ENCODE assay signal across 22 cellular contexts in genomic region chrX:84248226-84248625, GRCh38.
A peak's percentile ranks its signal among the peaks of the same experiment; 100 is the strongest.
DNase-seq lines count a peak whose midpoint lies in the region; ATAC-seq and TF ChIP-seq lines count a peak whose summit lies in the region.
"Had no signal": no experiment of that assay in that cellular context is flagged by ENCODE, and none has a peak within 500 bp of the region (broad histone marks: within the 10 kb centered on the region; RNA-seq: fewer than 3 reads in every experiment).

No MANE protein-coding gene starts in this region.

- no peaks in the 10 kb centered on the region for H3K36me3 Mint-ChIP-seq in CD8-positive, alpha-beta T cell
- H3K36me3 Mint-ChIP-seq: activated naive CD8-positive, alpha-beta T cell treated with anti-CD3 and anti-CD28 coated beads, Interleukin-2, amount 10 ng/mL, durations not matched to agents 7 days and 5 days; stimulated activated memory B cell treated with anti-CD40 and anti-IgM and Interleukin-4, amounts not matched to agents 10 μg/mL and 1 μg/mL and 100 μg/mL, for 72 hours had no signal

- H3K27me3 ChIP-seq in foreskin keratinocyte, result no peaks in the 10 kb centered on the region
- no peaks in the 10 kb centered on the region for H3K27me3 ChIP-seq in CD8-positive, alpha-beta T cell (ENCODE audit: insufficient read depth, low read length)
- H3K27me3 ChIP-seq: gastrocnemius medialis, SJSA1, thyroid gland had no signal

- no peaks in the 10 kb centered on the region for H3K9me3 Mint-ChIP-seq in CD8-positive, alpha-beta T cell
- H3K9me3 Mint-ChIP-seq: activated naive CD8-positive, alpha-beta T cell treated with anti-CD3 and anti-CD28 coated beads, Interleukin-2, amount 10 ng/mL, durations not matched to agents 7 days and 5 days; CD4-positive, alpha-beta T cell; stimulated activated memory B cell treated with anti-CD40 and anti-IgM and Interleukin-4, amounts not matched to agents 10 μg/mL and 1 μg/mL and 100 μg/mL, for 72 hours had no signal

- POLR2A ChIA-PET in AG04449 (lab: Yijun Ruan, JAX), result no interaction called here
- POLR2A ChIA-PET in CD8-positive, alpha-beta T cell (lab: Charles Lee), result no interaction called here

- H3K9me3 ChIP-seq in CD8-positive, alpha-beta T cell (ENCODE audit: low read length), result no peaks in the 10 kb centered on the region
- H3K9me3 ChIP-seq: A549, gastrocnemius medialis, SJSA1, thyroid gland had no signal

- no peak for TF ChIP-seq CTCF in AG04449 (IDR thresholded peaks at IDR 0.05; ENCODE audit: insufficient read depth, low read length, missing control alignments)
- TF ChIP-seq CTCF in foreskin keratinocyte (conservative IDR thresholded peaks at IDR 0.05), result no peak
- TF ChIP-seq CTCF in CD8-positive, alpha-beta T cell (IDR thresholded peaks at IDR 0.05), result no peak

- no peak overlapping the region for H3K4me3 ChIP-seq in AG04449 (ENCODE audit: low read depth, low read length)
- H3K4me3 ChIP-seq in CD8-positive, alpha-beta T cell (ENCODE audit: low read depth, low read length), result no peak overlapping the region
- H3K4me3 ChIP-seq: A549, gastrocnemius medialis, SJSA1, thyroid gland had no signal

- peak; percentile 2 for DNase-seq in AG04449 (ENCODE audit: low read depth, low spot score)
- peak; percentile 31 for DNase-seq in HS-27A (ENCODE audit: low read depth)
- peak; percentile 3 for DNase-seq in astrocyte of the hippocampus (ENCODE audit: low read depth, low spot score)
- peak; percentile 9 to 44 for DNase-seq in foreskin keratinocyte
- no peak for DNase-seq in CD8-positive, alpha-beta T cell
- no peak for DNase-seq in DMS 273 treated with DMSO at 0.1 percent for 48 hours (lab: John Stamatoyannopoulos, UW)
- DNase-seq: activated naive CD8-positive, alpha-beta T cell treated with anti-CD3 and anti-CD28 coated beads, Interleukin-2, amount 10 ng/mL, durations not matched to agents 7 days and 5 days; CD4-positive, alpha-beta T cell; DMS79; effector CD4-positive, alpha-beta T cell; gastrocnemius medialis; Karpas-422; NCI-H1417 treated with DMSO at 0.1 percent for 48 hours; NCI-H69; thyroid gland had no signal

- no peak overlapping the region for H3K4me3 Mint-ChIP-seq in CD8-positive, alpha-beta T cell
- H3K4me3 Mint-ChIP-seq: activated naive CD8-positive, alpha-beta T cell treated with anti-CD3 and anti-CD28 coated beads, Interleukin-2, amount 10 ng/mL, durations not matched to agents 7 days and 5 days; CD4-positive, alpha-beta T cell; central memory CD8-positive, alpha-beta T cell; stimulated activated memory B cell treated with anti-CD40 and anti-IgM and Interleukin-4, amounts not matched to agents 10 μg/mL and 1 μg/mL and 100 μg/mL, for 72 hours had no signal

- CTCF ChIA-PET in AG04449 (lab: Yijun Ruan, JAX), result no interaction called here
- CTCF ChIA-PET in CD8-positive, alpha-beta T cell (lab: Charles Lee), result no interaction called here

- no peak overlapping the region for H3K27ac ChIP-seq in foreskin keratinocyte
- H3K27ac ChIP-seq in CD8-positive, alpha-beta T cell (ENCODE audit: low read depth, low read length), result no peak overlapping the region
- H3K27ac ChIP-seq: A549, gastrocnemius medialis, SJSA1, thyroid gland had no signal

- no peaks in the 10 kb centered on the region for H3K36me3 ChIP-seq in CD8-positive, alpha-beta T cell (ENCODE audit: insufficient read depth, low read length)
- H3K36me3 ChIP-seq: gastrocnemius medialis, SJSA1, thyroid gland had no signal

- ATAC-seq in foreskin keratinocyte, result peak; percentile 91
- ATAC-seq in CD8-positive, alpha-beta T cell, result no peak
- no peak for ATAC-seq in GM21447 (IDR thresholded peaks at IDR 0.05; ENCODE audit: unreplicated experiment)
- no peak for ATAC-seq in GM18502 (IDR thresholded peaks at IDR 0.05; ENCODE audit: poor library complexity, unreplicated experiment)
- ATAC-seq: A549; gastrocnemius medialis; left lobe of liver; stimulated activated memory B cell treated with anti-CD40 and anti-IgM and Interleukin-4, amounts not matched to agents 10 μg/mL and 1 μg/mL and 100 μg/mL, for 72 hours had no signal

- intact Hi-C loops in CD8-positive, alpha-beta T cell (cut with DNase I, micrococcal nuclease), result no loop called here

- H3K27me3 Mint-ChIP-seq in CD8-positive, alpha-beta T cell (ENCODE audit: low read depth), result no peaks in the 10 kb centered on the region
- H3K27me3 Mint-ChIP-seq: activated naive CD8-positive, alpha-beta T cell treated with anti-CD3 and anti-CD28 coated beads, Interleukin-2, amount 10 ng/mL, durations not matched to agents 7 days and 5 days; CD4-positive, alpha-beta T cell; central memory CD8-positive, alpha-beta T cell; stimulated activated memory B cell treated with anti-CD40 and anti-IgM and Interleukin-4, amounts not matched to agents 10 μg/mL and 1 μg/mL and 100 μg/mL, for 72 hours had no signal

- no peak overlapping the region for H3K27ac Mint-ChIP-seq in CD8-positive, alpha-beta T cell
- H3K27ac Mint-ChIP-seq: activated naive CD8-positive, alpha-beta T cell treated with anti-CD3 and anti-CD28 coated beads, Interleukin-2, amount 10 ng/mL, durations not matched to agents 7 days and 5 days; CD4-positive, alpha-beta T cell; stimulated activated memory B cell treated with anti-CD40 and anti-IgM and Interleukin-4, amounts not matched to agents 10 μg/mL and 1 μg/mL and 100 μg/mL, for 72 hours had no signal

- no peaks in the 10 kb centered on the region for H3K4me1 ChIP-seq in foreskin keratinocyte
- H3K4me1 ChIP-seq in CD8-positive, alpha-beta T cell (ENCODE audit: insufficient read depth, low read length), result no peaks in the 10 kb centered on the region
- H3K4me1 ChIP-seq: A549, gastrocnemius medialis, thyroid gland had no signal

- no peaks in the 10 kb centered on the region for H3K4me1 Mint-ChIP-seq in CD8-positive, alpha-beta T cell (ENCODE audit: low read depth)
- H3K4me1 Mint-ChIP-seq: activated naive CD8-positive, alpha-beta T cell treated with anti-CD3 and anti-CD28 coated beads, Interleukin-2, amount 10 ng/mL, durations not matched to agents 7 days and 5 days; central memory CD8-positive, alpha-beta T cell; stimulated activated memory B cell treated with anti-CD40 and anti-IgM and Interleukin-4, amounts not matched to agents 10 μg/mL and 1 μg/mL and 100 μg/mL, for 72 hours had no signal

Comparison
In these comparisons a context has a peak if more than half of its experiments do, and no peak if none do; other contexts are left out.
1. DNase-seq: peak in AG04449 (single experiment), HS-27A (single experiment), astrocyte of the hippocampus (single experiment) and foreskin keratinocyte (2 of 2); none in CD8-positive, alpha-beta T cell (0 of 7) and DMS 273 treated with DMSO at 0.1 percent for 48 hours (single experiment).